19 cellular contexts compared by ENCODE assay signal in genomic region chr13:36973009-36973408, GRCh38.
"Had no signal": no experiment of that assay in that cellular context is flagged by ENCODE, and none has a peak within 500 bp of the region (broad histone marks: within the 10 kb centered on the region; RNA-seq: fewer than 3 reads in every experiment).

No MANE protein-coding gene starts in this region.

- H3K36me3 ChIP-seq: thoracic aorta had no signal

- ATAC-seq: gastrocnemius medialis, heart right ventricle, pancreas, psoas muscle had no signal

- H3K4me3 ChIP-seq: dorsolateral prefrontal cortex, esophagus muscularis mucosa, gastrocnemius medialis, heart right ventricle, pancreas, psoas muscle, sigmoid colon, skin epidermis, stomach, thoracic aorta, transverse colon had no signal

- H3K4me1 ChIP-seq: esophagus muscularis mucosa, gastrocnemius medialis, heart right ventricle, pancreas, psoas muscle, stomach, transverse colon had no signal

- H3K27me3 ChIP-seq: dorsolateral prefrontal cortex, esophagus muscularis mucosa, gastrocnemius medialis, heart right ventricle, pancreas, sigmoid colon, stomach, transverse colon had no signal

- DNase-seq: cortex of kidney; dorsolateral prefrontal cortex; effector CD8-positive, alpha-beta T cell; gastrocnemius medialis; heart right ventricle; hypothalamus; kidney glomerular epithelial cell; mesendoderm; occipital lobe; pancreas; psoas muscle; sigmoid colon; stimulated activated naive CD4-positive, alpha-beta T cell; stomach; substantia nigra; transverse colon had no signal

- H3K27ac ChIP-seq: dorsolateral prefrontal cortex, esophagus muscularis mucosa, gastrocnemius medialis, heart right ventricle, pancreas, psoas muscle, sigmoid colon, skin epidermis, stomach, thoracic aorta, transverse colon had no signal

- H3K9me3 ChIP-seq: gastrocnemius medialis, pancreas, psoas muscle, stomach, thoracic aorta, transverse colon had no signal
